Comparison of ENCODE assay signal across 9 cellular contexts in the genomic region with DNA sequence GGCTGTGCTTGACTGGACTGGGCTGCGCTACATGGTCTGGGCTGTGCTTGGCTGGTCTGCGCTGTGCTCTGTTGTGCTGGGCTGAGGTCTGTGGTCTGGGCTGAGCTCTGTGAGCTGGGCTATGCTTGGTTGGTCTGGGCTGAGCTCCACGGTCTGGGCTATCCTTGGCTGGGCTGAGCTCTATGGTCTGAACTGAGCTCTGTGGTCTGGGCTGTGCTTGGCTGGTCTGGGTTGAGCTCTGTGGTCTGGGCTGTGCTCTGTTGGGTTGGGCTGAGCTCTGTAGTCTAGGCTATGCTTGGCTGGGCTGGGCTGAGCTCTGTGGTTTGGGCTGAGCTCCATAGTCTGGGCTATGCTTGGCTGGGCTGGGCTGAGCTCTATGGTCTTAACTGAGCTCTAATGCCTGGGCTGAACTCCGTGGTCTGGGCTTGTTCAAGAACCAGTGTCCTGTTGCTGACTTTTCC.
DNase-seq lines count a peak whose midpoint lies in the region; ATAC-seq and TF ChIP-seq lines count a peak whose summit lies in the region.
"Had no signal": no experiment of that assay in that cellular context is flagged by ENCODE, and none has a peak within 500 bp of the region (broad histone marks: within the 10 kb centered on the region; RNA-seq: fewer than 3 reads in every experiment).

No MANE protein-coding gene starts in this region.

- H3K4me1 Mint-ChIP-seq in glutamatergic neuron (ENCODE audit: low read depth, unreplicated experiment): no peaks in the 10 kb centered on the region

- no peaks in the 10 kb centered on the region for H3K36me3 Mint-ChIP-seq in glutamatergic neuron (ENCODE audit: unreplicated experiment)
- H3K36me3 Mint-ChIP-seq: naive thymus-derived CD8-positive, alpha-beta T cell had no signal

- TF ChIP-seq CTCF in DND-41 (IDR thresholded peaks at IDR 0.05; ENCODE audit: borderline replicate concordance, extremely low read depth, low read length, poor library complexity, severe bottlenecking) (no peak), glutamatergic neuron (IDR thresholded peaks at IDR 0.05; ENCODE audit: partially characterized antibody, unreplicated experiment) (no peak), upper lobe of left lung (IDR thresholded peaks at IDR 0.05) (no peak)

- H3K27ac ChIP-seq in DND-41 (ENCODE audit: low read length) (peak overlapping the region; percentile 44; the same call in 1 of the 2 replicates), upper lobe of left lung (no peak overlapping the region)

- no peak overlapping the region for H3K9ac ChIP-seq in DND-41 (ENCODE audit: low read depth, low read length)

- peaks cover 15% of the 10 kb centered on the region for H3K27me3 Mint-ChIP-seq in glutamatergic neuron (ENCODE audit: unreplicated experiment)

- DNase-seq in DND-41 (peak; percentile 32), RPMI8226 (peak; percentile 58), glutamatergic neuron (peak; percentile 16), upper lobe of left lung (no peak), cerebellum (ENCODE audit: low spot score) (no peak), pons (ENCODE audit: low spot score) (no peak)

- H3K4me2 ChIP-seq in DND-41 (ENCODE audit: insufficient read depth, low read length): no peak overlapping the region

- H3K27me3 ChIP-seq in DND-41 (ENCODE audit: insufficient read depth, low read length, poor library complexity) (no peaks in the 10 kb centered on the region), upper lobe of left lung (no peaks in the 10 kb centered on the region)

- H4K20me1 ChIP-seq in DND-41 (ENCODE audit: insufficient read depth, low read length): no peaks in the 10 kb centered on the region; the same call in 1 of the 2 replicates

- H3K36me3 ChIP-seq in DND-41 (ENCODE audit: insufficient read depth, low read length): no peaks in the 10 kb centered on the region
- H3K36me3 ChIP-seq in upper lobe of left lung: no peaks in the 10 kb centered on the region

- H3K4me3 Mint-ChIP-seq in glutamatergic neuron (ENCODE audit: unreplicated experiment): no peak overlapping the region
- H3K4me3 Mint-ChIP-seq: naive thymus-derived CD8-positive, alpha-beta T cell had no signal

- H3K9me3 ChIP-seq in DND-41 (ENCODE audit: insufficient read depth, low read length, severe bottlenecking) (no peaks in the 10 kb centered on the region), upper lobe of left lung (no peaks in the 10 kb centered on the region)

- TF ChIP-seq POLR2A in upper lobe of left lung (IDR thresholded peaks at IDR 0.05): no peak

- no peak overlapping the region for H2AFZ ChIP-seq in DND-41 (ENCODE audit: low read depth, low read length)

- H3K9me3 Mint-ChIP-seq in glutamatergic neuron (ENCODE audit: unreplicated experiment): peaks cover 5% of the 10 kb centered on the region
- H3K9me3 Mint-ChIP-seq: naive thymus-derived CD8-positive, alpha-beta T cell had no signal

- 63% methylated on average over 4 of the region's 4 CpGs; no CpG with 5 or more reads in 1 of the 2 donors for WGBS in upper lobe of left lung, 2 donors

- no peak overlapping the region for H3K27ac Mint-ChIP-seq in glutamatergic neuron (ENCODE audit: unreplicated experiment)

- H3K79me2 ChIP-seq in DND-41 (ENCODE audit: insufficient read depth, low read length): no peaks in the 10 kb centered on the region

- H3K4me1 ChIP-seq in DND-41 (ENCODE audit: insufficient read depth, low read length) (peaks cover 11% of the 10 kb centered on the region; the same call in 1 of the 2 replicates), upper lobe of left lung (peaks cover 0 to 26% (median 4%) of the 10 kb centered on the region in 4 donors)

- ATAC-seq in DND-41 (ENCODE audit: insufficient read depth, low read depth): peak; percentile 83
- peak; percentile 90 for ATAC-seq in GM19397 (IDR thresholded peaks at IDR 0.05; ENCODE audit: unreplicated experiment)
- ATAC-seq in HG03354 (IDR thresholded peaks at IDR 0.05; ENCODE audit: poor library complexity, severe bottlenecking, unreplicated experiment): peak; percentile 95
- peak; percentile 65 to 88 for ATAC-seq in upper lobe of left lung (ENCODE audit: low FRiP score in 2 of 2)
- ATAC-seq: naive thymus-derived CD8-positive, alpha-beta T cell had no signal

- H3K4me3 ChIP-seq in DND-41 (ENCODE audit: low read depth in 1 of 2, low read length in 2 of 2) (no peak overlapping the region), upper lobe of left lung (no peak overlapping the region)

- TF ChIP-seq EP300 in upper lobe of left lung (IDR thresholded peaks at IDR 0.05): no peak

Comparison
In these comparisons a context has a peak if more than half of its experiments do, and no peak if none do; other contexts are left out.
1. DNase-seq: peak in DND-41 (single experiment), RPMI8226 (single experiment) and glutamatergic neuron (single experiment); none in upper lobe of left lung (0 of 2), cerebellum (single experiment) and pons (single experiment).
2. Peak in every context shown above with its lines, with median percentiles within 50 percentile points of each other: ATAC-seq.